In the genomic region with DNA sequence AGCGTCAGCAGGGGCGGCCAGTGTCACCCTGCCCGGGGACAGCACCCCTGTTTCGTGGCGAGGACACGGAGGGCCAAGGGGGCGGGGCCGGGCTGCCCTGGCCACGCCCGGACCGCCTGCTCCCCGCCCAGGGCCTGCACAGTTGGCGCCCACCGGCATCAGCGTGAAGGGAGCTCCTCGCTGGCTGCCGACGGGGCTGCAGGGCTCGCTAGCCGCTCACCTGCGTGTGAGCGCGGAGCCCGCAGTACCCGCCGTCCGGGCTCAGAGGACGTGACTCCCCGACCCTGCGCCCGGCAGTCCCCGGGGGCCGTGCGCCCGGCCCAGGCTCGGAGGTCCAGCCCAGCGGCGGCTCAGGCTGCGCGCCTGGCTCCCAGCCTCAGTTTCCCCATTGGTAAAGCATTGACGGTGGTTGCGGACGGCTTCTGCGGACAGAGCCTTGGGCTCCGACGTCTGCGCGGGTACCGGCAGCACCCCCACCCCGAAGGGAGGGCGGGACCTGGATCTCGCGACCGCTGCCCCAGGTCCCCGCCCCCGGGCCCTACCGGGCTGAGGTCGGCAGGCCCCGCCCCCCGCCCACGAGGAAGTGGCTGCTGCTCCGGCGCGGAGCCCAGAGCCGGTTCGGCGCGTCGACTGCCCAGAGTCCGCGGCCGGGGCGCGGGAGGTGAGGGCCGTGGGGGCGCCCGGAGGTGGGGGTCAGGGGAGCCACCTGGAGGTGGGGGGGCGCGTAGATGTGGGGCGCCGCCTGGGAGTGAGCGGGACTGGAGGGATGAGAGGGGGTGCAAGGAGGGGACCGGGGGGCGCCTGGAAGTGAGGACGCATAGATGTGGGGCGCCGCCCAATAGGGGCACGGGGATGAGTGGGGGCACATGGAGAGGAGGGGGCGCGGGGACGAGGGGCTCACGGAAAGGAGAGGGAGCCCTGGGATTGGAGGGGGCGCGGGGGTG, we compare ENCODE assay signal across 8 cellular contexts. TPM values are rescaled to one million over a fixed set of nuclear protein-coding genes. Genes with fewer than 3 reads are reported as not detected.
DNase-seq lines count a peak whose midpoint lies in the region; ATAC-seq lines count a peak whose summit lies in the region.

A gene (plus strand): TSS at position 610 of the 944 bp plus-strand sequence. CDS start 10,985 bp downstream, outside the sequence.

- POLR2A ChIA-PET in activated CD8-positive, alpha-beta memory T cell treated with anti-CD3 and anti-CD28 coated beads for 36 hours (lab: Charles Lee) = interaction anchor here (1.0 kb wide), 2 partner anchors 12 to 34 kb away, joined by 4 read pairs; a partner anchor contains a TSS

- CTCF ChIA-PET in activated CD8-positive, alpha-beta memory T cell treated with anti-CD3 and anti-CD28 coated beads for 36 hours (lab: Charles Lee) = no interaction called here

- peaks cover 45% of the 10 kb centered on the region for H3K4me1 ChIP-seq in mononuclear cell (ENCODE audit: insufficient read depth, low read length)

- ATAC-seq in GM18870 (IDR thresholded peaks at IDR 0.05; ENCODE audit: unreplicated experiment) (peak; percentile 35), HG03066 (IDR thresholded peaks at IDR 0.05; ENCODE audit: low read depth, unreplicated experiment) (peak; percentile 59)

- in situ Hi-C loops in endometrial microvascular endothelial cells (cut with HindIII; ENCODE audit: inconsistent ontology term, low pct_unique_long_range_greater_than_20kb, low sequenced_read_pairs) = no loop called here

- peak within 1 kb of the TSS; percentile 72 for H3K4me3 ChIP-seq in mononuclear cell (ENCODE audit: low read length)

- no peaks in the 10 kb centered on the region for H3K27me3 ChIP-seq in mononuclear cell (ENCODE audit: insufficient read depth, low read length)

- DNase-seq in AML-193 (lab: John Stamatoyannopoulos, UW) (peak; percentile 48 to 72), NOMO-1 (lab: John Stamatoyannopoulos, UW; ENCODE audit: unreplicated experiment in 2 of 2) (peak; percentile 86 to 96)
- peak; percentile 85 for DNase-seq in stimulated activated CD8-positive, alpha-beta memory T cell treated with anti-CD3 and anti-CD28 coated beads, Interleukin-4, amount 100 ng/mL, for 24 hours (ENCODE audit: low read depth)

- no peaks in the 10 kb centered on the region for H3K9me3 ChIP-seq in mononuclear cell (ENCODE audit: low read depth, low read length)

RNA-seq across cellular contexts. Expression of the gene that starts here (rescaled TPM):
- 100 to 1,000 TPM; 267 to 276 TPM for total RNA-seq in activated CD8-positive, alpha-beta memory T cell treated with anti-CD3 and anti-CD28 coated beads for 36 hours
- 453 TPM for total RNA-seq in endometrial microvascular endothelial cells (ENCODE audit: inconsistent ontology term)
- 282 TPM for total RNA-seq in mononuclear cell

Comparison
In these comparisons a context has a peak if more than half of its experiments do, and no peak if none do; other contexts are left out.
1. Peak in every context shown above with its lines: DNase-seq, ATAC-seq and H3K4me3 ChIP-seq.